In the genomic region with DNA sequence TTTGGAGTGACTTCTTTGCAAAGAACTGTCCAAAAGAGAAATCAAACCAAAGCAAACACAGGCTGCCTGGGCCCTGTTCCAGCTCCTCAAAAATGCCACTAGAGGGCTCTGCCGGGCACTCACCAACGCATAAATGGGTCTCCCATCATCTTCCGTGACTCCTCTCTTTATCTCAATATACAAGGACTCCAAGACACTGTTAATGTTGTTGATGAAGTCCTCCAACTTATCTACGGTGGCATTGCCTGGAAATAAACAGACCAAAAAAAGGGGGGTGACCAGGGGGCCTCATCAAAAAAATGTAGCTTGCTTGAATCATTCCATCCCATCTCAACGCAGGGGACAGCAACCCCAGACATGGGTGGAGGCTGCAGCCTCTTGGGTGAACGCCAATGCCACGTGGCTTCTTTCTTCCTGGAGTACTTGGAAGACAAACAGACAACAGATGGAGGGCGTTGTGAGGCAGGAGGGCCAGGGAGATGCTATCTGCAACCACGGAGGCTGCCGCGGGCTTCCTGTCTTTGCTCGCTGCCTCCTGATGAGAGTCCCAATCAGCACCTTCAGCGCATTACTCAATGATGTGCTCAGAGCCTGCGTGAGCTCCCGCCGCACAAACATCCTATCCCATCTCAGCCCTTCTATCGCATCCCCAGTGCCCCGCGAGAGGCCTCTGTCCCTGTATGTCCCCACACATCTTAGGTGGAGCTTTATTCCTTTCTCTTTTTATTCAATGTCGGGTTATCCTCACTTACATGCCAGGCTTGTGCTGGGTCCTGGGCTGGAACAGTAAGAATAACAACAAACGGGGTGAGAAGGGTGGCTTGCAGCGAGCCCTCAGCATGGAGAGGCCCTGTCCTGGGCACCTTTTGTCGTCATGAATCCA, we compare ENCODE assay signal across 8 cellular contexts. TPM values are rescaled to one million over a fixed set of nuclear protein-coding genes. Genes with fewer than 3 reads are reported as not detected.
DNase-seq lines count a peak whose midpoint lies in the region; ATAC-seq and TF ChIP-seq lines count a peak whose summit lies in the region.

No MANE protein-coding gene starts in this region.

- H3K9me3 ChIP-seq in NT2/D1 (ENCODE audit: insufficient read depth, low read length) (no peaks in the 10 kb centered on the region), endodermal cell (ENCODE audit: control insufficient read depth, low read length) (no peaks in the 10 kb centered on the region)

- H3K4me3 Mint-ChIP-seq in HFFc6 (peak overlapping the region; percentile 60), endodermal cell (no peak overlapping the region)

- WGBS in endodermal cell (ENCODE audit: insufficient coverage in 1 of 2, insufficient read length in 1 of 2), 2 experiments, result 75 to 77% methylated on average over 11 to 23 of the region's 23 CpGs

- H3K9ac ChIP-seq in NT2/D1 (ENCODE audit: insufficient read length, low read depth) (no peak overlapping the region), endodermal cell (ENCODE audit: extremely low read depth, low read length, poor library complexity, severe bottlenecking) (no peak overlapping the region)

- DNase-seq in Ammon's horn (ENCODE audit: low spot score) (peak; percentile 80), HFFc6 (peak; percentile 75), NT2/D1 (ENCODE audit: low read depth, low spot score) (peak; percentile 35), endodermal cell (peak; percentile 76), midbrain (lab: John Stamatoyannopoulos, UW) (peak; percentile 75)
- peak; percentile 60 for DNase-seq in activated CD8-positive, alpha-beta memory T cell treated with anti-CD3 and anti-CD28 coated beads, Interleukin-2, amount 50 U/mL, for 24 hours (ENCODE audit: extremely low read depth)
- peak; percentile 76 to 81 for DNase-seq in stimulated activated CD8-positive, alpha-beta memory T cell treated with anti-CD3 and anti-CD28 coated beads, Interleukin-2, amount 100 ng/mL, for 1 hour (ENCODE audit: low read depth in 2 of 2)

- no peaks in the 10 kb centered on the region for H3K9me3 Mint-ChIP-seq in HFFc6
- H3K9me3 Mint-ChIP-seq in endodermal cell, result no peaks in the 10 kb centered on the region

- no peaks in the 10 kb centered on the region for H3K27me3 ChIP-seq in NT2/D1 (ENCODE audit: insufficient read depth, insufficient read length)
- no peaks in the 10 kb centered on the region for H3K27me3 ChIP-seq in endodermal cell (ENCODE audit: control insufficient read depth, insufficient read depth, low read length, poor library complexity, severe bottlenecking)

- no peaks in the 10 kb centered on the region for H3K27me3 Mint-ChIP-seq in HFFc6 (ENCODE audit: insufficient read depth)
- H3K27me3 Mint-ChIP-seq in endodermal cell (ENCODE audit: insufficient read depth), result no peaks in the 10 kb centered on the region

- H3K27ac ChIP-seq in endodermal cell (ENCODE audit: low read depth, low read length), result no peak overlapping the region

- peaks cover 11% of the 10 kb centered on the region for H3K4me1 ChIP-seq in NT2/D1 (ENCODE audit: insufficient read depth, insufficient read length)
- no peaks in the 10 kb centered on the region for H3K4me1 ChIP-seq in endodermal cell (ENCODE audit: control insufficient read depth, insufficient read depth, low read length)

- H3K36me3 Mint-ChIP-seq in HFFc6 (ENCODE audit: low read depth) (peaks cover 9% of the 10 kb centered on the region; the same call in 1 of the 2 replicates), endodermal cell (ENCODE audit: low read depth) (no peaks in the 10 kb centered on the region)

- H3K4me3 ChIP-seq in NT2/D1 (ENCODE audit: insufficient read length, low read depth) (no peak overlapping the region), endodermal cell (ENCODE audit: low read length) (no peak overlapping the region)

- peak overlapping the region; percentile 83 for H3K27ac Mint-ChIP-seq in HFFc6
- no peak overlapping the region for H3K27ac Mint-ChIP-seq in endodermal cell

- TF ChIP-seq CTCF in HFFc6 (IDR thresholded peaks at IDR 0.05), result peak; percentile 89
- TF ChIP-seq CTCF in endodermal cell (conservative IDR thresholded peaks at IDR 0.05), result peak; percentile 94

- H3K36me3 ChIP-seq in NT2/D1 (ENCODE audit: insufficient read depth, insufficient read length, low read length), result peaks cover 46% of the 10 kb centered on the region
- no peaks in the 10 kb centered on the region for H3K36me3 ChIP-seq in endodermal cell (ENCODE audit: control insufficient read depth, insufficient read depth, low read length)

- H3K4me1 Mint-ChIP-seq in HFFc6 (ENCODE audit: low read depth) (peaks cover 43% of the 10 kb centered on the region), endodermal cell (peaks cover 11% of the 10 kb centered on the region)

- no peak for ATAC-seq in GM18498 (IDR thresholded peaks at IDR 0.05; ENCODE audit: unreplicated experiment)

RNA-seq across cellular contexts. Expression of gene KDM8, which starts 32.0 kb away (rescaled TPM):
- 1 to 10 TPM; 4.1 to 5.8 (median 4.9) TPM for total RNA-seq in HFFc6 (2021; fragmentation: NEBNext Ultra II Directional; extraction: Animal tissue kit (Norgen Biotek cat#: 25700))
- 10 to 100 TPM; 11.0 to 12.1 TPM for total RNA-seq in endodermal cell
- polyA plus RNA-seq in endodermal cell (2013, experiment 1 of 2), result 9.1 TPM
- 6.2 TPM for polyA plus RNA-seq in endodermal cell (2013, experiment 2 of 2)

RNA-seq across cellular contexts. Expression of gene NSMCE1, which starts 33.3 kb away (rescaled TPM):
- total RNA-seq in HFFc6 (2021; fragmentation: NEBNext Ultra II Directional; extraction: Animal tissue kit (Norgen Biotek cat#: 25700)), result 10 to 100 TPM; 63.6 to 71.3 (median 66.5) TPM
- total RNA-seq in endodermal cell, result 10 to 100 TPM; 22.3 to 22.4 TPM
- polyA plus RNA-seq in endodermal cell (2013, experiment 1 of 2), result 51.9 TPM
- 43.8 TPM for polyA plus RNA-seq in endodermal cell (2013, experiment 2 of 2)
